1 cellular context compared by ENCODE assay signal in genomic region chr4:84691170-84691691, GRCh38.
TF ChIP-seq lines count a peak whose summit lies in the region.

No MANE protein-coding gene starts in this region.

TF ChIP-seq in K562, 482 proteins besides CTCF, POLR2A, EP300 and RAD21 (continued from another document):
- no peak for TF ChIP-seq TSHZ1 (CRISPR knock-in tag; IDR thresholded peaks at IDR 0.05)
- no peak for TF ChIP-seq ZNF699 (CRISPR knock-in tag; IDR thresholded peaks at IDR 0.05; ENCODE audit: insufficient replicate concordance)
TF ChIP-seq in K562: peak in this region for 12.
